23 cellular contexts compared by ENCODE assay signal in the genomic region with DNA sequence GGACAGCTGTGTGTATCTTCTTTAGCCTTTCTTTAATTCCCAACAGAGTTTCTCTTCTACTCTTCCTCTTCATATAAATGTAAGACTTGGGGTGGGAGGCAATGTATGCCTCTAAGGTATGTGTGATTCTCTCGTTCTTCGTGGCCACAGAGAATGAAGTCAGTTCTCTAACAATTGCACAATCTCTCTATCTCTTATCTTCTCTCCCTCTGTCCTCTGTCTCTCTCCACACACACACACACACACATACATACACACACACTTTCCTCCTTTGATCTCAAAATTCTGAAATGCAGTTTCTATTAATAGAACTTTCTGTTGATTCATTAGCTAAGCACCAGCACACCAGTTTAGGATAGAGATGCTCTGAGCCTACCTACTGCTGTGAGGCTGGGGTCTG.
"Had no signal": no experiment of that assay in that cellular context is flagged by ENCODE, and none has a peak within 500 bp of the region (broad histone marks: within the 10 kb centered on the region; RNA-seq: fewer than 3 reads in every experiment).

No MANE protein-coding gene starts in this region.

- H2AFZ ChIP-seq: PC-9 had no signal

- H3K27me3 ChIP-seq: body of pancreas, MG63 had no signal

- DNase-seq: activated CD4-positive, alpha-beta memory T cell treated with anti-CD3 and anti-CD28 coated beads for 36 hours; activated CD4-positive, alpha-beta T cell treated with anti-CD3 and anti-CD28 coated beads, Interleukin-2, amount 10 ng/mL, durations not matched to agents 7 days and 5 days; activated CD4-positive, CD25-positive, alpha-beta regulatory T cell; activated CD8-positive, alpha-beta memory T cell treated with anti-CD3 and anti-CD28 coated beads for 24 hours; activated gamma-delta T cell treated with Interleukin-2 at 50 U/mL for 16 hours; activated naive CD4-positive, alpha-beta T cell treated with anti-CD3 and anti-CD28 coated beads, Interleukin-2, amount 50 U/mL, for 16 hours; activated naive CD8-positive, alpha-beta T cell treated with anti-CD3 and anti-CD28 coated beads, Interleukin-2, amount 10 ng/mL, durations not matched to agents 7 days and 5 days; activated T-cell treated with anti-CD3 and anti-CD28 coated beads, Interleukin-2, amount 50 U/mL, for 48 hours; adrenal gland; aorta; body of pancreas; MG63; NCI-H1048; NCI-H146; NCI-H187 treated with DMSO at 0.1 percent for 48 hours; NCI-H2227 treated with DMSO at 0.1 percent for 48 hours; NCI-H526 treated with DMSO at 0.1 percent for 48 hours; PC-9; T-helper 1 cell had no signal

- H3K27ac Mint-ChIP-seq: activated CD4-positive, alpha-beta memory T cell treated with anti-CD3 and anti-CD28 coated beads for 36 hours; activated CD4-positive, alpha-beta T cell treated with anti-CD3 and anti-CD28 coated beads, Interleukin-2, amount 10 ng/mL, durations not matched to agents 7 days and 5 days; activated naive CD8-positive, alpha-beta T cell treated with anti-CD3 and anti-CD28 coated beads, Interleukin-2, amount 10 ng/mL, durations not matched to agents 7 days and 5 days; activated T-helper 2 cell treated with anti-CD3 and anti-CD28 coated beads, Interferon-gamma antibody, Interleukin-2, Interleukin-4, amounts not matched to agents 10 μg/mL and 5 μg/mL and 100 μg/mL, durations not matched to agents 14 hours and 24 hours and 36 hours had no signal

- H3K4me3 Mint-ChIP-seq: activated CD4-positive, alpha-beta memory T cell treated with anti-CD3 and anti-CD28 coated beads for 36 hours; activated CD4-positive, alpha-beta T cell treated with anti-CD3 and anti-CD28 coated beads, Interleukin-2, amount 10 ng/mL, durations not matched to agents 7 days and 5 days; activated naive CD8-positive, alpha-beta T cell treated with anti-CD3 and anti-CD28 coated beads, Interleukin-2, amount 10 ng/mL, durations not matched to agents 7 days and 5 days; central memory CD8-positive, alpha-beta T cell had no signal

- H3K4me1 ChIP-seq: adrenal gland had no signal

- H3K4me3 ChIP-seq: adrenal gland, body of pancreas, MG63, PC-9, SK-N-MC had no signal

- H3K4me2 ChIP-seq: PC-9 had no signal

- H3K4me1 Mint-ChIP-seq: central memory CD8-positive, alpha-beta T cell had no signal

- H3K27ac ChIP-seq: adrenal gland, body of pancreas, PC-9, SK-N-MC, VCaP had no signal

- H3K36me3 Mint-ChIP-seq: activated CD4-positive, alpha-beta memory T cell treated with anti-CD3 and anti-CD28 coated beads for 36 hours; activated naive CD8-positive, alpha-beta T cell treated with anti-CD3 and anti-CD28 coated beads, Interleukin-2, amount 10 ng/mL, durations not matched to agents 7 days and 5 days had no signal

- H3K9me3 ChIP-seq: adrenal gland, body of pancreas, MG63 had no signal

- H3K36me3 ChIP-seq: adrenal gland, MG63 had no signal

- H3K9me3 Mint-ChIP-seq: activated CD4-positive, alpha-beta T cell treated with anti-CD3 and anti-CD28 coated beads, Interleukin-2, amount 10 ng/mL, durations not matched to agents 7 days and 5 days; activated T-helper 2 cell treated with anti-CD3 and anti-CD28 coated beads, Interferon-gamma antibody, Interleukin-2, Interleukin-4, amounts not matched to agents 10 μg/mL and 5 μg/mL and 100 μg/mL, durations not matched to agents 14 hours and 24 hours and 36 hours had no signal
